ENCODE assay signal across 14 cellular contexts in the genomic region with DNA sequence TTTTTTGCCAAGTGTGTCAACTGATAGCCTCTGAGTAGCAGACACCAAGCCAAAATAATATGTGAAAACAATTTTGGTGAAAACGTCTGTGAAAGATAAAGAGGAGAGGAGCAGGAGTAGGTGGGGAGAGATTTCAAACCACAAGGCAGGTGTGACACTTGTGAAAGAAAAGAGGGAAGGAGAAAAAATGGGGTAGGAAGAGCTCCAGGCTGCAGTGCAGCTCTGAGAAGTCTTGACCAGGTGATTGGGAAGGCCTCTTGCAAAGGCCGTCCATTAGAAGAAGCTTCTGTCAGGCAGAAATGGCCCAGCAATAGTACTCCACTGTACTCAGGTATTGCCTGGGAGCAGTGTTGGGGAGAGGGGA. TPM values are rescaled to one million over a fixed set of nuclear protein-coding genes. Genes with fewer than 3 reads are reported as not detected.
DNase-seq lines count a peak whose midpoint lies in the region; TF ChIP-seq lines count a peak whose summit lies in the region.
"Had no signal": no experiment of that assay in that cellular context is flagged by ENCODE, and none has a peak within 500 bp of the region (broad histone marks: within the 10 kb centered on the region; RNA-seq: fewer than 3 reads in every experiment).

No MANE protein-coding gene starts in this region.

- H2AFZ ChIP-seq in osteoblast (ENCODE audit: low read length) = no peak overlapping the region
- H2AFZ ChIP-seq: GM23248 had no signal

- H3K9me3 ChIP-seq in HEK293 (ENCODE audit: control insufficient read depth, insufficient read depth, low read depth, low read length) (no peaks in the 10 kb centered on the region), osteoblast (ENCODE audit: low read depth, low read length) (no peaks in the 10 kb centered on the region), right atrium auricular region (no peaks in the 10 kb centered on the region)
- no peaks in the 10 kb centered on the region for H3K9me3 ChIP-seq in effector memory CD4-positive, alpha-beta T cell (ENCODE audit: control insufficient read depth, low read length)
- H3K9me3 ChIP-seq: BLaER1 had no signal

- TF ChIP-seq CTCF in HEK293 (tag by site-specific recombination; IDR thresholded peaks at IDR 0.05) = no peak
- no peak for TF ChIP-seq CTCF in chondrocyte (IDR thresholded peaks at IDR 0.05)
- no peak for TF ChIP-seq CTCF in osteoblast (IDR thresholded peaks at IDR 0.05; ENCODE audit: extremely low read depth, low read depth, low read length)
- no peak for TF ChIP-seq CTCF in right atrium auricular region (IDR thresholded peaks at IDR 0.05)

- CTCF ChIA-PET in HEK293 (lab: Yijun Ruan, JAX) = interaction anchor here (0.6 to 1.4 kb wide), 2 partner anchors 10 to 174 kb away, joined by 3 read pairs; no protein-coding TSS in a partner anchor

- no peaks in the 10 kb centered on the region for H4K20me1 ChIP-seq in osteoblast (ENCODE audit: insufficient read depth, low read length)
- H4K20me1 ChIP-seq: BLaER1 had no signal

- peak overlapping the region; percentile 2 for H3K4me3 Mint-ChIP-seq in chondrocyte (ENCODE audit: unreplicated experiment)
- H3K4me3 Mint-ChIP-seq: CD14-positive monocyte; CD4-positive, alpha-beta memory T cell; IgD-negative memory B cell had no signal

- no peaks in the 10 kb centered on the region for H3K27me3 Mint-ChIP-seq in chondrocyte (ENCODE audit: low read depth)

- H3K36me3 Mint-ChIP-seq in chondrocyte (ENCODE audit: low read depth) = peaks cover 1% of the 10 kb centered on the region
- H3K36me3 Mint-ChIP-seq: CD14-positive monocyte; CD4-positive, alpha-beta memory T cell; IgD-negative memory B cell had no signal

- no peaks in the 10 kb centered on the region for H3K9me3 Mint-ChIP-seq in chondrocyte (ENCODE audit: low read depth)
- H3K9me3 Mint-ChIP-seq: CD4-positive, alpha-beta memory T cell had no signal

- H3K4me3 ChIP-seq in HEK293 (ENCODE audit: low read depth, low read length) (no peak overlapping the region), osteoblast (ENCODE audit: insufficient read depth, low read length) (no peak overlapping the region), right atrium auricular region (no peak overlapping the region)
- H3K4me3 ChIP-seq in effector memory CD4-positive, alpha-beta T cell (ENCODE audit: insufficient read depth, low read depth, low read length, poor library complexity, severe bottlenecking) = no peak overlapping the region
- H3K4me3 ChIP-seq: BLaER1, GM23248 had no signal

- H3K27ac ChIP-seq in HEK293 (ENCODE audit: extremely low read depth, low read depth, low read length) (no peak overlapping the region), osteoblast (ENCODE audit: low read depth, low read length) (peak overlapping the region; percentile 2), right atrium auricular region (no peak overlapping the region)
- no peak overlapping the region for H3K27ac ChIP-seq in effector memory CD4-positive, alpha-beta T cell (ENCODE audit: insufficient read depth, low read length, poor library complexity, severe bottlenecking)
- H3K27ac ChIP-seq: BLaER1, GM23248 had no signal

- H3K36me3 ChIP-seq in HEK293 (ENCODE audit: control insufficient read depth in 2 of 2, insufficient read depth in 1 of 2, low read length in 2 of 2) = no peaks in the 10 kb centered on the region
- H3K36me3 ChIP-seq in osteoblast (ENCODE audit: insufficient read depth, low read length) = no peaks in the 10 kb centered on the region
- no peaks in the 10 kb centered on the region for H3K36me3 ChIP-seq in effector memory CD4-positive, alpha-beta T cell (ENCODE audit: control insufficient read depth, insufficient read depth, low read length)
- H3K36me3 ChIP-seq in right atrium auricular region = no peaks in the 10 kb centered on the region
- H3K36me3 ChIP-seq: BLaER1 had no signal

- H3K4me1 ChIP-seq in HEK293 (ENCODE audit: control insufficient read depth, insufficient read depth, low read length) (no peaks in the 10 kb centered on the region), osteoblast (ENCODE audit: insufficient read depth, low read length) (peaks cover 14% of the 10 kb centered on the region), right atrium auricular region (no peaks in the 10 kb centered on the region)
- no peaks in the 10 kb centered on the region for H3K4me1 ChIP-seq in effector memory CD4-positive, alpha-beta T cell (ENCODE audit: control insufficient read depth, insufficient read depth, low read length, poor library complexity, severe bottlenecking)

- peak overlapping the region; percentile 88 for H3K27ac Mint-ChIP-seq in chondrocyte (ENCODE audit: unreplicated experiment)
- H3K27ac Mint-ChIP-seq: CD14-positive monocyte; CD4-positive, alpha-beta memory T cell; IgD-negative memory B cell had no signal

- H3K27me3 ChIP-seq in osteoblast (ENCODE audit: insufficient read depth, low read length) (no peaks in the 10 kb centered on the region), right atrium auricular region (no peaks in the 10 kb centered on the region)
- H3K27me3 ChIP-seq in effector memory CD4-positive, alpha-beta T cell (replicated peaks; ENCODE audit: control insufficient read depth, insufficient read depth, low read length, poor library complexity, severe bottlenecking) = no peaks in the 10 kb centered on the region
- H3K27me3 ChIP-seq: BLaER1 had no signal

- H3K79me2 ChIP-seq in osteoblast (ENCODE audit: insufficient read depth, low read length) = no peaks in the 10 kb centered on the region

- no peak overlapping the region for H3K4me2 ChIP-seq in osteoblast (ENCODE audit: insufficient read depth, low read length)
- H3K4me2 ChIP-seq: BLaER1 had no signal

- DNase-seq in chondrocyte (ENCODE audit: low spot score) (no peak), osteoblast (ENCODE audit: insufficient read length, low spot score, missing footprints) (no peak), right atrium auricular region (ENCODE audit: low spot score) (no peak)
- DNase-seq in effector memory CD4-positive, alpha-beta T cell = no peak
- no peak for DNase-seq in stimulated activated CD4-positive, alpha-beta T cell treated with anti-CD3 and anti-CD28 coated beads, Interleukin-15, amount 100 ng/mL, for 24 hours
- DNase-seq: CD4-positive, alpha-beta memory T cell; DMS153; DMS79; GDM1 had no signal

- POLR2A ChIA-PET in HEK293 (lab: Yijun Ruan, JAX) = no interaction called here

- peaks cover 41% of the 10 kb centered on the region for H3K4me1 Mint-ChIP-seq in chondrocyte (ENCODE audit: low read depth)
- H3K4me1 Mint-ChIP-seq: CD14-positive monocyte; CD4-positive, alpha-beta memory T cell; IgD-negative memory B cell had no signal

TF ChIP-seq in HEK293, 187 proteins besides CTCF, POLR2A, EP300 and RAD21:
- TF ChIP-seq, protein P1, sequence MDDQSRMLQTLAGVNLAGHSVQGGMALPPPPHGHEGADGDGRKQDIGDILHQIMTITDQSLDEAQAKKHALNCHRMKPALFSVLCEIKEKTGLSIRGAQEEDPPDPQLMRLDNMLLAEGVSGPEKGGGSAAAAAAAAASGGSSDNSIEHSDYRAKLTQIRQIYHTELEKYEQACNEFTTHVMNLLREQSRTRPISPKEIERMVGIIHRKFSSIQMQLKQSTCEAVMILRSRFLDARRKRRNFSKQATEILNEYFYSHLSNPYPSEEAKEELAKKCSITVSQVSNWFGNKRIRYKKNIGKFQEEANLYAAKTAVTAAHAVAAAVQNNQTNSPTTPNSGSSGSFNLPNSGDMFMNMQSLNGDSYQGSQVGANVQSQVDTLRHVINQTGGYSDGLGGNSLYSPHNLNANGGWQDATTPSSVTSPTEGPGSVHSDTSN (CRISPR knock-in tag; IDR thresholded peaks at IDR 0.05) = no peak
- TF ChIP-seq HOXC10 (CRISPR knock-in tag; IDR thresholded peaks at IDR 0.05) = no peak
- TF ChIP-seq ZNF747 (tag by site-specific recombination; IDR thresholded peaks at IDR 0.05) = no peak
- no peak for TF ChIP-seq ZNF776 (tag by site-specific recombination; IDR thresholded peaks at IDR 0.05; ENCODE audit: borderline replicate concordance)
- TF ChIP-seq ZNF529 (tag by site-specific recombination; IDR thresholded peaks at IDR 0.05; ENCODE audit: insufficient replicate concordance) = no peak
- TF ChIP-seq ZNF132 (tag by site-specific recombination; IDR thresholded peaks at IDR 0.05; ENCODE audit: borderline replicate concordance) = peak; percentile 100

RNA-seq across cellular contexts. Expression of a gene that starts 10.6 kb away (rescaled TPM):
- 15.5 to 16.4 TPM (median 16.0 TPM) in 3 replicates for total RNA-seq in chondrocyte
- 16.5 and 17.4 TPM in 2 replicates for total RNA-seq in osteoblast
- 10 to 100 TPM; 11.5 to 23.2 TPM for total RNA-seq in right atrium auricular region
